In the genomic region with DNA sequence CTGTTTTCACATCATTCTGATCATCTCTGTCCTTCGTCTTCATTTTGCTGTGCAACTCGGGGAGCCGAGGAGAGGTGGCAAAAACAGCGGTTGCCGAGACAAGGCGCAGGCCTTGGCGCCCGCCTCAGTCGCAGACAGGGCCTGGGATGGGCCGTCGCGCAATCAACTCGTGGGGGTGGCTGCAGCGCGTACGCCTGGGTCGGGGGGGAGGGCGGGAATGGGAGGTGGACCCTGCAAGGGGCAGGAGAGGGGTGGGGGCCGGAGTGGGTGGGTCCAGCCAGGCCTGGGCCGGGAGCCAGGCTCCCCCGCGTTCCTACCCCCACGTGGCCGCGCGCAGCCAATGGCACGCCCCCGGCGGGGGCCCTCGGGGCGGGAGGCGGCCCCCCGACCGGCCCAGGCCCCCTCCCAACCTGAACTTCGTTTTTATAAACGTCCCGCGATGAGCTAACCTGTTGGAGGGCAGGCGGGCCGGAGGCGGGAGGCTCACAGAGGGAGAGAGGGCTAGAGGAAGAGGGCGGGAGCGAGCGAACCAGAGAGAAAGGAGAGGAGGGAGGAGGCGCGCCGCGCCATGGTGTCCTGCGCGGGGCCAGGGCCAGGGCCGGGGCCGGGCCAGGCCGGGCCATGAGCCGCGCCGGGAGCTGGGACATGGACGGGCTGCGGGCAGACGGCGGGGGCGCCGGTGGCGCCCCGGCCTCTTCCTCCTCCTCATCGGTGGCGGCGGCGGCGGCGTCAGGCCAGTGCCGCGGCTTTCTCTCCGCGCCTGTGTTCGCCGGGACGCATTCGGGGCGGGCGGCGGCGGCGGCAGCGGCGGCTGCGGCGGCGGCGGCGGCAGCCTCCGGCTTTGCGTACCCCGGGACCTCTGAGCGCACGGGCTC, we compare ENCODE assay signal across 9 cellular contexts. TPM values are rescaled to one million over a fixed set of nuclear protein-coding genes. Genes with fewer than 3 reads are reported as not detected.
DNase-seq lines count a peak whose midpoint lies in the region; ATAC-seq and TF ChIP-seq lines count a peak whose summit lies in the region.
"Had no signal": no experiment of that assay in that cellular context is flagged by ENCODE, and none has a peak within 500 bp of the region (broad histone marks: within the 10 kb centered on the region; RNA-seq: fewer than 3 reads in every experiment).

A gene (plus strand): TSS at position 452 of the 875 bp plus-strand sequence. CDS start 170 bp downstream, at position 622.

- no peak for TF ChIP-seq POLR2A in upper lobe of left lung (IDR thresholded peaks at IDR 0.05)

- DNase-seq in heart right ventricle (no peak), Right ventricle myocardium superior (no peak), T-cell (peak in 2 of 34 experiments; percentile 12 to 16), islet precursor cell (peak; percentile 87), upper lobe of left lung (peak in 1 of 2 donors; percentile 86)
- DNase-seq in effector memory CD4-positive, alpha-beta T cell: no peak
- no peak for DNase-seq in activated CD4-positive, alpha-beta T cell treated with anti-CD3 and anti-CD28 coated beads for 1 hour

- intact Hi-C loops in heart right ventricle (cut with DNase I): loop anchor here in 1 of 10 donors (5.0 kb wide), 1 partner anchor 405 kb away; no protein-coding TSS in a partner anchor
- intact Hi-C loops in Right ventricle myocardium superior (cut with DNase I): no loop called here

- H3K27ac Mint-ChIP-seq in T-cell: peak within 1 kb of the TSS in 1 of 2 donors; percentile 71

- H3K27ac ChIP-seq in heart right ventricle (no peak within 1 kb of the TSS), upper lobe of left lung (no peak within 1 kb of the TSS)
- no peak within 1 kb of the TSS for H3K27ac ChIP-seq in effector memory CD4-positive, alpha-beta T cell (ENCODE audit: insufficient read depth, low read length, poor library complexity, severe bottlenecking)

- H3K27me3 Mint-ChIP-seq in T-cell: peaks cover 84 to 92% of the 10 kb centered on the region in 2 donors

- peak within 1 kb of the TSS in 8 of 10 donors; percentile 11 to 33 (median 28) for H3K4me3 ChIP-seq in heart right ventricle
- H3K4me3 ChIP-seq in upper lobe of left lung: peak within 1 kb of the TSS in 3 of 4 donors; percentile 25 to 30 (median 25)
- H3K4me3 ChIP-seq in effector memory CD4-positive, alpha-beta T cell (ENCODE audit: insufficient read depth, low read depth, low read length, poor library complexity, severe bottlenecking): no peak within 1 kb of the TSS

- no peak for TF ChIP-seq EP300 in upper lobe of left lung (IDR thresholded peaks at IDR 0.05)

- H3K9me3 ChIP-seq in heart right ventricle: no peaks in the 10 kb centered on the region
- H3K9me3 ChIP-seq in upper lobe of left lung: no peaks in the 10 kb centered on the region
- no peaks in the 10 kb centered on the region for H3K9me3 ChIP-seq in effector memory CD4-positive, alpha-beta T cell (ENCODE audit: control insufficient read depth, low read length)

- H3K9me3 Mint-ChIP-seq in T-cell: peaks cover 0 to 3% (median 0%) of the 10 kb centered on the region in 3 donors

- H3K4me3 Mint-ChIP-seq in T-cell: peak within 1 kb of the TSS; percentile 11 to 68 (median 14)

- peaks cover 61 to 100% (median 100%) of the 10 kb centered on the region in 7 donors for H3K27me3 ChIP-seq in heart right ventricle
- H3K27me3 ChIP-seq in upper lobe of left lung: peaks cover 0 to 95% (median 47%) of the 10 kb centered on the region in 4 donors
- peaks cover 87% of the 10 kb centered on the region for H3K27me3 ChIP-seq in effector memory CD4-positive, alpha-beta T cell (replicated peaks; ENCODE audit: control insufficient read depth, insufficient read depth, low read length, poor library complexity, severe bottlenecking)

- H3K4me1 Mint-ChIP-seq in T-cell: peaks cover 35 to 36% (median 35%) of the 10 kb centered on the region in 3 donors

- H3K4me1 ChIP-seq in heart right ventricle (peaks cover 0 to 32% (median 29%) of the 10 kb centered on the region in 9 donors), upper lobe of left lung (peaks cover 27 to 48% (median 32%) of the 10 kb centered on the region in 4 donors)
- peaks cover 19% of the 10 kb centered on the region for H3K4me1 ChIP-seq in effector memory CD4-positive, alpha-beta T cell (ENCODE audit: control insufficient read depth, insufficient read depth, low read length, poor library complexity, severe bottlenecking)

- ATAC-seq in heart right ventricle (peak in 2 of 8 donors; percentile 17 to 26), Right ventricle myocardium superior (ENCODE audit: poor library complexity) (no peak), T-cell (replicated peaks in 1 of 4) (peak in 1 of 4 experiments; percentile 28), upper lobe of left lung (ENCODE audit: low FRiP score in 2 of 2) (peak in 1 of 2 donors; percentile 22), GM21528 (IDR thresholded peaks at IDR 0.05; ENCODE audit: low FRiP score, unreplicated experiment) (no peak)

- H3K36me3 ChIP-seq in heart right ventricle (no peaks in the 10 kb centered on the region), upper lobe of left lung (no peaks in the 10 kb centered on the region)
- no peaks in the 10 kb centered on the region for H3K36me3 ChIP-seq in effector memory CD4-positive, alpha-beta T cell (ENCODE audit: control insufficient read depth, insufficient read depth, low read length)

- no peak for TF ChIP-seq CTCF in heart right ventricle (IDR thresholded peaks at IDR 0.05)
- no peak for TF ChIP-seq CTCF in upper lobe of left lung (IDR thresholded peaks at IDR 0.05)

- WGBS in heart right ventricle, 2 donors: 2 to 5% methylated on average over 41 to 95 of the region's 95 CpGs
- 5 to 7% methylated on average over 30 to 49 of the region's 95 CpGs for WGBS in upper lobe of left lung, 2 donors

- H3K36me3 Mint-ChIP-seq in T-cell: no peaks in the 10 kb centered on the region

- CTCF ChIA-PET in T-cell (lab: Charles Lee): interaction anchor here (0.6 kb wide), 2 partner anchors 380 to 496 kb away, joined by 3 to 5 read pairs; no protein-coding TSS in a partner anchor

- POLR2A ChIA-PET in T-cell (lab: Charles Lee): no interaction called here

RNA-seq across cellular contexts. Expression of the gene that starts here (rescaled TPM):
- total RNA-seq in heart right ventricle (not detected), Right ventricle myocardium superior (not detected), T-cell (not detected), upper lobe of left lung (not detected)
- not detected for polyA plus RNA-seq in heart right ventricle
- total RNA-seq: T-helper 2 cell treated with Interferon-gamma antibody and Interleukin-4, amounts not matched to agents 100 ng/mL and 5 ng/mL, for 36 hours had no signal
